ENCODE assay signal across 9 cellular contexts in genomic region chr1:232599178-232600041, GRCh38. TPM values are rescaled to one million over a fixed set of nuclear protein-coding genes. Genes with fewer than 3 reads are reported as not detected.
DNase-seq lines count a peak whose midpoint lies in the region; ATAC-seq and TF ChIP-seq lines count a peak whose summit lies in the region.
"Had no signal": no experiment of that assay in that cellular context is flagged by ENCODE, and none has a peak within 500 bp of the region (broad histone marks: within the 10 kb centered on the region; RNA-seq: fewer than 3 reads in every experiment).

No MANE protein-coding gene starts in this region.

- 68 to 79% (median 72%) methylated on average over 11 of the region's 11 CpGs for WGBS in ovary, 3 donors

- peaks cover 0 to 3% (median 0%) of the 10 kb centered on the region in 11 experiments; a peak in 2 of 22 replicates for H4K20me1 ChIP-seq in BLaER1 treated with 17β-estradiol and CSF1 and Interleukin-3, amounts not matched to agents 10 nM and 100 nM

- peak overlapping the region; percentile 56 to 92 (median 82) for H3K4me2 ChIP-seq in BLaER1 treated with 17β-estradiol and CSF1 and Interleukin-3, amounts not matched to agents 10 nM and 100 nM

- DNase-seq in activated naive CD8-positive, alpha-beta T cell treated with anti-CD3 and anti-CD28 coated beads for 36 hours: no peak
- DNase-seq in NCI-H1105 (lab: John Stamatoyannopoulos, UW) (no peak), ovary (no peak)
- no peak for DNase-seq in stimulated activated CD4-positive, alpha-beta T cell treated with anti-CD3 and anti-CD28 coated beads, Interleukin-4, amount 100 ng/mL, for 4 hours
- DNase-seq in activated T-helper 1 cell treated with anti-CD3 and anti-CD28 coated beads, Interleukin-12 subunit alpha, Interleukin-12 subunit beta, Interleukin-2, Interleukin-4 antibody, amounts not matched to agents 30 ng/mL and 10 ng/mL and 1 ng/mL, durations not matched to agents 14 hours and 24 hours and 36 hours (ENCODE audit: low spot score): no peak

- peak overlapping the region; percentile 9 for H3K27ac Mint-ChIP-seq in activated naive CD8-positive, alpha-beta T cell treated with anti-CD3 and anti-CD28 coated beads for 36 hours
- no peak overlapping the region for H3K27ac Mint-ChIP-seq in activated T-helper 1 cell treated with anti-CD3 and anti-CD28 coated beads, Interleukin-12 subunit alpha, Interleukin-12 subunit beta, Interleukin-2, Interleukin-4 antibody, amounts not matched to agents 30 ng/mL and 10 ng/mL and 1 ng/mL, durations not matched to agents 14 hours and 24 hours and 36 hours
- H3K27ac Mint-ChIP-seq: stimulated activated naive CD8-positive, alpha-beta T cell treated with anti-CD3 and anti-CD28 coated beads, Interleukin-15, Interleukin-2, amounts not matched to agents 100 ng/mL and 50 ng/mL, for 24 hours had no signal

- peaks cover 14% of the 10 kb centered on the region for H3K4me1 Mint-ChIP-seq in activated naive CD8-positive, alpha-beta T cell treated with anti-CD3 and anti-CD28 coated beads for 36 hours
- peaks cover 53% of the 10 kb centered on the region for H3K4me1 Mint-ChIP-seq in activated T-helper 1 cell treated with anti-CD3 and anti-CD28 coated beads, Interleukin-12 subunit alpha, Interleukin-12 subunit beta, Interleukin-2, Interleukin-4 antibody, amounts not matched to agents 30 ng/mL and 10 ng/mL and 1 ng/mL, durations not matched to agents 14 hours and 24 hours and 36 hours (ENCODE audit: low read depth)

- ATAC-seq in GM21360 (IDR thresholded peaks at IDR 0.05; ENCODE audit: unreplicated experiment): peak; percentile 50

- TF ChIP-seq POLR2A in ovary (IDR thresholded peaks at IDR 0.05): no peak

- peaks cover 0 to 10% (median 0%) of the 10 kb centered on the region in 11 experiments; a peak in 5 of 22 replicates for H3K36me3 ChIP-seq in BLaER1 treated with 17β-estradiol and CSF1 and Interleukin-3, amounts not matched to agents 10 nM and 100 nM
- no peaks in the 10 kb centered on the region for H3K36me3 ChIP-seq in ovary

- no peaks in the 10 kb centered on the region for H3K27me3 Mint-ChIP-seq in activated naive CD8-positive, alpha-beta T cell treated with anti-CD3 and anti-CD28 coated beads for 36 hours
- no peaks in the 10 kb centered on the region for H3K27me3 Mint-ChIP-seq in activated T-helper 1 cell treated with anti-CD3 and anti-CD28 coated beads, Interleukin-12 subunit alpha, Interleukin-12 subunit beta, Interleukin-2, Interleukin-4 antibody, amounts not matched to agents 30 ng/mL and 10 ng/mL and 1 ng/mL, durations not matched to agents 14 hours and 24 hours and 36 hours (ENCODE audit: insufficient read depth)
- H3K27me3 Mint-ChIP-seq: stimulated activated naive CD8-positive, alpha-beta T cell treated with anti-CD3 and anti-CD28 coated beads, Interleukin-15, Interleukin-2, amounts not matched to agents 100 ng/mL and 50 ng/mL, for 24 hours had no signal

- H3K36me3 Mint-ChIP-seq in activated naive CD8-positive, alpha-beta T cell treated with anti-CD3 and anti-CD28 coated beads for 36 hours: no peaks in the 10 kb centered on the region
- H3K36me3 Mint-ChIP-seq in activated T-helper 1 cell treated with anti-CD3 and anti-CD28 coated beads, Interleukin-12 subunit alpha, Interleukin-12 subunit beta, Interleukin-2, Interleukin-4 antibody, amounts not matched to agents 30 ng/mL and 10 ng/mL and 1 ng/mL, durations not matched to agents 14 hours and 24 hours and 36 hours (ENCODE audit: low read depth): peaks cover 4% of the 10 kb centered on the region

- no peak for TF ChIP-seq CTCF in ovary (IDR thresholded peaks at IDR 0.05)

- peaks cover 48 to 80% (median 68%) of the 10 kb centered on the region in 10 experiments for H3K4me1 ChIP-seq in BLaER1 treated with 17β-estradiol and CSF1 and Interleukin-3, amounts not matched to agents 10 nM and 100 nM
- H3K4me1 ChIP-seq in ovary (ENCODE audit: insufficient read depth): peaks cover 9% of the 10 kb centered on the region

- H3K4me3 Mint-ChIP-seq in activated naive CD8-positive, alpha-beta T cell treated with anti-CD3 and anti-CD28 coated beads for 36 hours: no peak overlapping the region
- H3K4me3 Mint-ChIP-seq in activated T-helper 1 cell treated with anti-CD3 and anti-CD28 coated beads, Interleukin-12 subunit alpha, Interleukin-12 subunit beta, Interleukin-2, Interleukin-4 antibody, amounts not matched to agents 30 ng/mL and 10 ng/mL and 1 ng/mL, durations not matched to agents 14 hours and 24 hours and 36 hours: no peak overlapping the region
- H3K4me3 Mint-ChIP-seq: stimulated activated naive CD8-positive, alpha-beta T cell treated with anti-CD3 and anti-CD28 coated beads, Interleukin-15, Interleukin-2, amounts not matched to agents 100 ng/mL and 50 ng/mL, for 24 hours had no signal

- peaks cover 0 to 19% (median under 1%) of the 10 kb centered on the region in 11 experiments; a peak in 7 of 22 replicates for H3K9me3 ChIP-seq in BLaER1 treated with 17β-estradiol and CSF1 and Interleukin-3, amounts not matched to agents 10 nM and 100 nM (replicated peaks in 1 of 11)
- H3K9me3 ChIP-seq in ovary: no peaks in the 10 kb centered on the region

- H3K4me3 ChIP-seq in BLaER1 treated with 17β-estradiol and CSF1 and Interleukin-3, amounts not matched to agents 10 nM and 100 nM: peak overlapping the region in 2 of 10 experiments; percentile 22 to 32; a peak in 4 of 20 replicates
- no peak overlapping the region for H3K4me3 ChIP-seq in ovary

- peak overlapping the region; percentile 43 to 85 (median 72); a peak in 21 of 22 replicates for H3K27ac ChIP-seq in BLaER1 treated with 17β-estradiol and CSF1 and Interleukin-3, amounts not matched to agents 10 nM and 100 nM
- H3K27ac ChIP-seq in ovary: no peak overlapping the region

- H3K9me3 Mint-ChIP-seq in activated naive CD8-positive, alpha-beta T cell treated with anti-CD3 and anti-CD28 coated beads for 36 hours: no peaks in the 10 kb centered on the region
- H3K9me3 Mint-ChIP-seq in activated T-helper 1 cell treated with anti-CD3 and anti-CD28 coated beads, Interleukin-12 subunit alpha, Interleukin-12 subunit beta, Interleukin-2, Interleukin-4 antibody, amounts not matched to agents 30 ng/mL and 10 ng/mL and 1 ng/mL, durations not matched to agents 14 hours and 24 hours and 36 hours: no peaks in the 10 kb centered on the region
- H3K9me3 Mint-ChIP-seq: stimulated activated naive CD8-positive, alpha-beta T cell treated with anti-CD3 and anti-CD28 coated beads, Interleukin-15, Interleukin-2, amounts not matched to agents 100 ng/mL and 50 ng/mL, for 24 hours had no signal

- TF ChIP-seq EP300 in Ishikawa (IDR thresholded peaks at IDR 0.05; ENCODE audit: borderline replicate concordance) (no peak), ovary (IDR thresholded peaks at IDR 0.05) (no peak)

- TF ChIP-seq RAD21 in Ishikawa (IDR thresholded peaks at IDR 0.05; ENCODE audit: low read depth): no peak

- no peaks in the 10 kb centered on the region for H3K27me3 ChIP-seq in BLaER1 treated with 17β-estradiol and CSF1 and Interleukin-3, amounts not matched to agents 10 nM and 100 nM
- H3K27me3 ChIP-seq in ovary: no peaks in the 10 kb centered on the region

- peak overlapping the region; percentile 19 to 67 (median 39); a peak in 18 of 22 replicates for H3K9ac ChIP-seq in BLaER1 treated with 17β-estradiol and CSF1 and Interleukin-3, amounts not matched to agents 10 nM and 100 nM

- intact Hi-C loops in activated T-helper 1 cell treated with anti-CD3 and anti-CD28 coated beads, Interleukin-12 subunit alpha, Interleukin-12 subunit beta, Interleukin-2, Interleukin-4 antibody, amounts not matched to agents 30 ng/mL and 10 ng/mL and 1 ng/mL, durations not matched to agents 14 hours and 24 hours and 36 hours (cut with micrococcal nuclease): no loop called here
- intact Hi-C loops in ovary (cut with DNase I): no loop called here

TF ChIP-seq in Ishikawa, 13 proteins besides CTCF, POLR2A, EP300 and RAD21:
- TF ChIP-seq CREB1 (IDR thresholded peaks at IDR 0.05; ENCODE audit: low read depth) (no peak), CEBPB (IDR thresholded peaks at IDR 0.05) (peak; percentile 50; the same call in 1 of the 2 replicates)

RNA-seq across cellular contexts. Expression of gene SIPA1L2, which starts 30.5 kb away (rescaled TPM):
- 1 to 10 TPM; 1.6 to 1.7 TPM for total RNA-seq in activated naive CD8-positive, alpha-beta T cell treated with anti-CD3 and anti-CD28 coated beads for 36 hours
- total RNA-seq in activated T-helper 1 cell treated with anti-CD3 and anti-CD28 coated beads, Interleukin-12 subunit alpha, Interleukin-12 subunit beta, Interleukin-2, Interleukin-4 antibody, amounts not matched to agents 30 ng/mL and 10 ng/mL and 1 ng/mL, durations not matched to agents 14 hours and 24 hours and 36 hours: 2.3 and 2.6 TPM in 2 replicates
- total RNA-seq in ovary: 10 to 100 TPM; 12.9 to 52.9 (median 31.7) TPM
- 10 to 100 TPM; 12.3 to 17.7 TPM for polyA plus RNA-seq in ovary

Comparison
In these comparisons a context has a peak if more than half of its experiments do, and no peak if none do; other contexts are left out.
1. H3K27ac ChIP-seq: peak in BLaER1 treated with 17β-estradiol and CSF1 and Interleukin-3, amounts not matched to agents 10 nM and 100 nM (11 of 11); none in ovary (0 of 2).